8 cellular contexts compared by ENCODE assay signal in the genomic region with DNA sequence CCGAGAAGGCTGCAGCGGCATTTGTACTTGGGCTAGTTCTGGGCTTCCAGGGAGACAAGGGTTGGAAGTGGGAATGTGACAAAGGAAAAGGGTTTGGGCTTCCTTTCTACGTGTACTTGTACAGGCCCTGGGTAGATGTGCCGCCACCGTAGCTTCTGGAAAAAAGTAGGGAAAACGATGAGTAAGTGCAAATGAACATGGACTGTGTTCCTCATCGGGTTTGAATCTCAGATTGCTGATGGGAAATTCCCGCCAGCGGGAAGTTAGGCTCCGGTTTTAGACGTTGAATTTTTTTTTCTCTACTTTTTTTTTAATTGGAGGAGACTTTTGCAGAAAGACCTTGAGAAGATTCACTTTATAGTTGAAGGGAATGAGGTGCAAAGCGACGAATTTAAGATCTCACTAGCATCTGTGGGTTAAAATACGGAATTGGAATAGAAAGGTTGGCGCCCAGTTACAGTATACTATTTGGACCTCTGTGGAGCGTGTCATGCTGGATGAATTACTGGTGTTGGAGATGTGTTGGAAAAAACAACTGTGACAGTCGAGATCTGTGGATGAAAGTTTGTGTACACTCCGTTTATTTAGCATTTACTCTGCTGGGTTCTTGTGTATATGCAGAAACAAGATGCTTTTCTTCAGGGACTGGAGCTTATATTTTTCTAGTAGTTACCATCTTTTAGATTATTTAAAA.
A peak's percentile ranks its signal among the peaks of the same experiment; 100 is the strongest.
DNase-seq lines count a peak whose midpoint lies in the region; ATAC-seq and TF ChIP-seq lines count a peak whose summit lies in the region.

No MANE protein-coding gene starts in this region.

- peak overlapping the region; percentile 52 to 82 for H3K9ac ChIP-seq in stomach smooth muscle (ENCODE audit: low read length in 2 of 2)

- ATAC-seq in activated naive CD8-positive, alpha-beta T cell treated with anti-CD3 and anti-CD28 coated beads, Interleukin-2, amount 50 U/mL, for 24 hours = no peak
- ATAC-seq in HG03135 (IDR thresholded peaks at IDR 0.05; ENCODE audit: unreplicated experiment) = no peak

- H3K36me3 ChIP-seq in stomach smooth muscle (ENCODE audit: control insufficient read depth in 2 of 2, insufficient read depth in 2 of 2, low read length in 2 of 2) = no peaks in the 10 kb centered on the region

- H3K4me3 Mint-ChIP-seq in activated naive CD8-positive, alpha-beta T cell treated with anti-CD3 and anti-CD28 coated beads, Interleukin-2, amount 50 U/mL, for 24 hours = peak overlapping the region; percentile 93

- H3K4me1 ChIP-seq in stomach smooth muscle (ENCODE audit: control insufficient read depth, insufficient read depth, low read length) = peaks cover 23% of the 10 kb centered on the region

- H3K27ac ChIP-seq in C4-2B (peak overlapping the region; percentile 97), stomach smooth muscle (ENCODE audit: low read length) (peak overlapping the region; percentile 71)

- no peaks in the 10 kb centered on the region for H3K27me3 ChIP-seq in stomach smooth muscle (ENCODE audit: control insufficient read depth in 1 of 2, insufficient read depth in 2 of 2, low read length in 2 of 2)

- no peak for TF ChIP-seq CTCF in C4-2B (conservative IDR thresholded peaks at IDR 0.05)
- no peak for TF ChIP-seq CTCF in HFF-Myc (IDR thresholded peaks at IDR 0.05; ENCODE audit: low read depth, low read length, missing control alignments)

- peak overlapping the region; percentile 79 for H3K27ac Mint-ChIP-seq in activated naive CD8-positive, alpha-beta T cell treated with anti-CD3 and anti-CD28 coated beads, Interleukin-2, amount 50 U/mL, for 24 hours

- H3K27me3 Mint-ChIP-seq in activated naive CD8-positive, alpha-beta T cell treated with anti-CD3 and anti-CD28 coated beads, Interleukin-2, amount 50 U/mL, for 24 hours = no peaks in the 10 kb centered on the region

- DNase-seq in HFF-Myc (ENCODE audit: extremely low read depth, low read depth) (no peak), iris pigment epithelial cell (ENCODE audit: low read depth) (peak; percentile 42), NCI-H2196 treated with DMSO at 0.1 percent for 48 hours (lab: John Stamatoyannopoulos, UW; ENCODE audit: unreplicated experiment) (no peak)
- DNase-seq in activated naive CD8-positive, alpha-beta T cell treated with anti-CD3 and anti-CD28 coated beads, Interleukin-2, amount 50 U/mL, for 24 hours = no peak
- DNase-seq in central memory CD4-positive, alpha-beta T cell = no peak

- H3K36me3 Mint-ChIP-seq in activated naive CD8-positive, alpha-beta T cell treated with anti-CD3 and anti-CD28 coated beads, Interleukin-2, amount 50 U/mL, for 24 hours (ENCODE audit: low read depth) = peaks cover 44% of the 10 kb centered on the region

- H3K4me1 Mint-ChIP-seq in activated naive CD8-positive, alpha-beta T cell treated with anti-CD3 and anti-CD28 coated beads, Interleukin-2, amount 50 U/mL, for 24 hours = peaks cover 48% of the 10 kb centered on the region

- peak overlapping the region; percentile 85 for H3K4me3 ChIP-seq in HFF-Myc (replicated peaks; ENCODE audit: low read depth, low read length)
- peak overlapping the region; percentile 65 to 98 for H3K4me3 ChIP-seq in stomach smooth muscle (ENCODE audit: low read length in 2 of 2)

- H3K9me3 ChIP-seq in stomach smooth muscle (ENCODE audit: control insufficient read depth in 2 of 2, low read length in 2 of 2) = peaks cover 0 to 3% of the 10 kb centered on the region in 2 donors

- no peaks in the 10 kb centered on the region for H3K9me3 Mint-ChIP-seq in activated naive CD8-positive, alpha-beta T cell treated with anti-CD3 and anti-CD28 coated beads, Interleukin-2, amount 50 U/mL, for 24 hours
